Comparison of ENCODE assay signal across 14 cellular contexts in genomic region chr12:132228535-132229422, GRCh38.
DNase-seq lines count a peak whose midpoint lies in the region; ATAC-seq, FAIRE-seq and TF ChIP-seq lines count a peak whose summit lies in the region.
"Had no signal": no experiment of that assay in that cellular context is flagged by ENCODE, and none has a peak within 500 bp of the region (broad histone marks: within the 10 kb centered on the region; RNA-seq: fewer than 3 reads in every experiment).

No MANE protein-coding gene starts in this region.

- H3K4me1 ChIP-seq in HepG2 (ENCODE audit: insufficient read depth, low read length) (no peaks in the 10 kb centered on the region), spleen (no peaks in the 10 kb centered on the region), Peyer's patch (no peaks in the 10 kb centered on the region)

- in situ Hi-C loops in G401 (cut with HindIII; ENCODE audit: low sequenced_read_pairs): no loop called here
- in situ Hi-C loops in HepG2 (cut with HindIII; ENCODE audit: extremely low pct_ligation_motif_present, low pct_unique_long_range_greater_than_20kb): no loop called here

- H2AFZ ChIP-seq in HepG2 (ENCODE audit: low read length): no peak overlapping the region
- H2AFZ ChIP-seq: GM23248 had no signal

- no peaks in the 10 kb centered on the region for H3K79me2 ChIP-seq in HepG2 (ENCODE audit: insufficient read depth, low read length)

- TF ChIP-seq RAD21 in HepG2 (CRISPR knock-in tag; IDR thresholded peaks at IDR 0.05): no peak

- 14% methylated on average over 21 of the region's 36 CpGs for WGBS in HepG2 (ENCODE audit: low lambda C conversion rate)
- 61 to 72% (median 65%) methylated on average over 31 to 36 of the region's 36 CpGs for WGBS in spleen, 5 donors

- TF ChIP-seq POLR2A in HepG2 (IDR thresholded peaks at IDR 0.05; ENCODE audit: insufficient read depth in 1 of 2, low read depth in 2 of 2, low read length in 2 of 2): no peak
- no peak for TF ChIP-seq POLR2A in spleen (IDR thresholded peaks at IDR 0.05)
- no peak for TF ChIP-seq POLR2A in Peyer's patch (IDR thresholded peaks at IDR 0.05)

- intact Hi-C loops in HepG2 (cut with micrococcal nuclease; ENCODE audit: unreplicated experiment): no loop called here
- intact Hi-C loops in spleen (cut with DNase I; ENCODE audit: low total_unique reads): no loop called here
- intact Hi-C loops in sciatic nerve (cut with DNase I): no loop called here

- H3K27ac ChIP-seq in HepG2 (ENCODE audit: extremely low read length, insufficient read depth, low read length) (no peak overlapping the region), spleen (no peak overlapping the region), Peyer's patch (no peak overlapping the region)
- H3K27ac ChIP-seq: GM23248 had no signal

- TF ChIP-seq EP300 in HepG2 (IDR thresholded peaks at IDR 0.05; ENCODE audit: low read depth in 2 of 2, low read length in 2 of 2) (no peak), HepG2 (CRISPR knock-in tag; IDR thresholded peaks at IDR 0.05; ENCODE audit: borderline replicate concordance) (no peak)

- no TSS peak for BruUV-seq in HepG2 (replicated peaks; lab: Mats Ljungman, UMichigan)

- no peak for FAIRE-seq in HepG2 (lab: Jason Lieb, UNC)
- FAIRE-seq: A204.1, H54 had no signal

- H3K9me3 ChIP-seq in HepG2 (ENCODE audit: low read length) (no peaks in the 10 kb centered on the region), spleen (no peaks in the 10 kb centered on the region), Peyer's patch (no peaks in the 10 kb centered on the region)

- TF ChIP-seq CTCF in HepG2 (CRISPR knock-in tag; IDR thresholded peaks at IDR 0.05): no peak
- no peak for TF ChIP-seq CTCF in spleen (IDR thresholded peaks at IDR 0.05 in 8 of 11, conservative IDR thresholded peaks at IDR 0.05 in 3 of 11)
- no peak for TF ChIP-seq CTCF in Peyer's patch (IDR thresholded peaks at IDR 0.05)

- CTCF ChIA-PET in HepG2 (lab: Yijun Ruan, JAX; ENCODE audit: low intra/inter-chr PET ratio, low total read pairs): no interaction called here

- ATAC-seq in HepG2: no peak; the same call in 2 of the 3 replicates
- ATAC-seq in HG02642 (IDR thresholded peaks at IDR 0.05; ENCODE audit: poor library complexity, unreplicated experiment): no peak
- ATAC-seq in sciatic nerve: no peak
- ATAC-seq: CD8-positive, alpha-beta T cell had no signal

- peak; percentile 64 for DNase-seq in G401 (ENCODE audit: low spot score)
- DNase-seq in cerebellum (ENCODE audit: low spot score): peak; percentile 50
- no peak for DNase-seq in HepG2 (ENCODE audit: low spot score)
- DNase-seq in spleen: peak; percentile 56
- DNase-seq in sciatic nerve (ENCODE audit: low spot score): no peak
- no peak for DNase-seq in Peyer's patch
- DNase-seq: CD8-positive, alpha-beta T cell; COR-L47; DND-41; GF-D8; GM23248 had no signal

- H3K9ac ChIP-seq in HepG2 (ENCODE audit: insufficient read depth, low read depth, low read length): no peak overlapping the region
- H3K9ac ChIP-seq: GM23248 had no signal

- H3K27me3 ChIP-seq in HepG2 (ENCODE audit: control insufficient read depth in 1 of 2, insufficient read depth in 2 of 2, low read length in 2 of 2) (peaks cover 7 to 42% of the 10 kb centered on the region in 2 experiments; a peak in 4 of 5 replicates), spleen (replicated peaks in 1 of 7) (peaks cover 0 to 46% (median 29%) of the 10 kb centered on the region in 7 donors), Peyer's patch (no peaks in the 10 kb centered on the region)

- H4K20me1 ChIP-seq in HepG2 (ENCODE audit: insufficient read depth, low read length): peaks cover 4% of the 10 kb centered on the region; the same call in 1 of the 2 replicates

- POLR2A ChIA-PET in HepG2 (lab: Yijun Ruan, JAX): no interaction called here

- H3K36me3 ChIP-seq in HepG2 (replicated peaks in 1 of 2; ENCODE audit: control insufficient read depth in 1 of 2, insufficient read depth in 2 of 2, low read length in 2 of 2) (no peaks in the 10 kb centered on the region), spleen (no peaks in the 10 kb centered on the region), Peyer's patch (no peaks in the 10 kb centered on the region)

- H3K4me3 ChIP-seq in HepG2 (replicated peaks in 1 of 3; ENCODE audit: insufficient read depth in 1 of 3, low read depth in 2 of 3, low read length in 3 of 3) (no peak overlapping the region), spleen (no peak overlapping the region), Peyer's patch (no peak overlapping the region)
- H3K4me3 ChIP-seq: GM23248 had no signal

- no peak overlapping the region for H3K4me2 ChIP-seq in HepG2 (ENCODE audit: low read depth, low read length)

TF ChIP-seq in HepG2, 621 proteins besides CTCF, POLR2A, EP300 and RAD21:
- TF ChIP-seq ONECUT2 (CRISPR knock-in tag; IDR thresholded peaks at IDR 0.05) (no peak), MNT (IDR thresholded peaks at IDR 0.05) (0 out of 2 replicates have a peak, but pooled peaks have one; percentile 17), ZNF530 (CRISPR knock-in tag; IDR thresholded peaks at IDR 0.05; ENCODE audit: low read depth) (no peak), EZH2 (conservative IDR thresholded peaks at IDR 0.05; ENCODE audit: low read depth, low read length) (peak; percentile 73; the same call in 1 of the 2 replicates), RFXANK (CRISPR knock-in tag; IDR thresholded peaks at IDR 0.05) (no peak), ZGPAT (CRISPR knock-in tag; IDR thresholded peaks at IDR 0.05) (no peak)

Comparison
In these comparisons a context has a peak if more than half of its experiments do, and no peak if none do; other contexts are left out.
1. DNase-seq: peak in G401 (single experiment), cerebellum (single experiment) and spleen (single experiment); none in HepG2 (single experiment), sciatic nerve (single experiment) and Peyer's patch (0 of 3).